ENCODE assay signal across 14 cellular contexts in genomic region chr9:105318729-105319513, GRCh38.
A peak's percentile ranks its signal among the peaks of the same experiment; 100 is the strongest.
DNase-seq lines count a peak whose midpoint lies in the region; ATAC-seq and FAIRE-seq lines count a peak whose summit lies in the region.
"Had no signal": no experiment of that assay in that cellular context is flagged by ENCODE, and none has a peak within 500 bp of the region (broad histone marks: within the 10 kb centered on the region; RNA-seq: fewer than 3 reads in every experiment).

No MANE protein-coding gene starts in this region.

- H3K9me3 ChIP-seq in small intestine (ENCODE audit: control insufficient read depth, low read depth): no peaks in the 10 kb centered on the region
- H3K9me3 ChIP-seq: heart right ventricle had no signal

- H3K27ac ChIP-seq in small intestine (ENCODE audit: low read depth in 1 of 2, low read length in 1 of 2): peak overlapping the region; percentile 80 to 89
- H3K27ac ChIP-seq: coronary artery, heart right ventricle, RWPE1 had no signal

- peaks cover 2 to 6% of the 10 kb centered on the region in 2 donors for H3K4me1 ChIP-seq in small intestine (ENCODE audit: control insufficient read depth in 2 of 2, insufficient read depth in 1 of 2, low read depth in 1 of 2, low read length in 1 of 2)
- H3K4me1 ChIP-seq: heart right ventricle had no signal

- no peaks in the 10 kb centered on the region for H3K4me1 Mint-ChIP-seq in activated T-helper 2 cell treated with anti-CD3 and anti-CD28 coated beads, Interferon-gamma antibody, Interleukin-2, Interleukin-4, amounts not matched to agents 10 μg/mL and 5 μg/mL and 100 μg/mL, durations not matched to agents 14 hours and 24 hours and 36 hours (ENCODE audit: low read depth)

- no peak overlapping the region for H3K4me3 Mint-ChIP-seq in activated T-helper 2 cell treated with anti-CD3 and anti-CD28 coated beads, Interferon-gamma antibody, Interleukin-2, Interleukin-4, amounts not matched to agents 10 μg/mL and 5 μg/mL and 100 μg/mL, durations not matched to agents 14 hours and 24 hours and 36 hours (ENCODE audit: low read depth)
- H3K4me3 Mint-ChIP-seq: natural killer cell treated with Interleukin-12 subunit alpha and Interleukin-12 subunit beta and Interleukin-15 and Interleukin-18, amount 100 ng/mL, for 72 hours had no signal

- H3K4me3 ChIP-seq in small intestine (ENCODE audit: low read depth in 1 of 2, low read length in 2 of 2): no peak overlapping the region
- H3K4me3 ChIP-seq: coronary artery, heart right ventricle had no signal

- H3K36me3 ChIP-seq in small intestine (ENCODE audit: control insufficient read depth in 2 of 2, insufficient read depth in 2 of 2, low read length in 2 of 2): peaks cover 1 to 2% of the 10 kb centered on the region in 2 donors

- ATAC-seq in GM18870 (IDR thresholded peaks at IDR 0.05; ENCODE audit: unreplicated experiment) (peak; percentile 81), HG03039 (IDR thresholded peaks at IDR 0.05; ENCODE audit: unreplicated experiment) (peak; percentile 75), GM21825 (IDR thresholded peaks at IDR 0.05; ENCODE audit: unreplicated experiment) (no peak), GM18517 (IDR thresholded peaks at IDR 0.05; ENCODE audit: unreplicated experiment) (no peak)
- ATAC-seq: heart right ventricle; natural killer cell treated with Interleukin-12 subunit alpha and Interleukin-12 subunit beta and Interleukin-15 and Interleukin-18, amount 100 ng/mL, for 72 hours had no signal

- WGBS in small intestine, 3 donors: 21 to 56% (median 31%) methylated on average over 7 of the region's 7 CpGs

- intact Hi-C loops in activated T-helper 2 cell treated with anti-CD3 and anti-CD28 coated beads, Interferon-gamma antibody, Interleukin-2, Interleukin-4, amounts not matched to agents 10 μg/mL and 5 μg/mL and 100 μg/mL, durations not matched to agents 14 hours and 24 hours and 36 hours (cut with micrococcal nuclease): no loop called here

- FAIRE-seq in small intestine (lab: Jason Lieb, UNC): peak; percentile 78

- no peaks in the 10 kb centered on the region for H3K36me3 Mint-ChIP-seq in activated T-helper 2 cell treated with anti-CD3 and anti-CD28 coated beads, Interferon-gamma antibody, Interleukin-2, Interleukin-4, amounts not matched to agents 10 μg/mL and 5 μg/mL and 100 μg/mL, durations not matched to agents 14 hours and 24 hours and 36 hours (ENCODE audit: low read depth)
- H3K36me3 Mint-ChIP-seq: natural killer cell treated with Interleukin-12 subunit alpha and Interleukin-12 subunit beta and Interleukin-15 and Interleukin-18, amount 100 ng/mL, for 72 hours had no signal

- H3K27me3 Mint-ChIP-seq in activated T-helper 2 cell treated with anti-CD3 and anti-CD28 coated beads, Interferon-gamma antibody, Interleukin-2, Interleukin-4, amounts not matched to agents 10 μg/mL and 5 μg/mL and 100 μg/mL, durations not matched to agents 14 hours and 24 hours and 36 hours (ENCODE audit: low read depth): peaks cover 13% of the 10 kb centered on the region
- H3K27me3 Mint-ChIP-seq: natural killer cell treated with Interleukin-12 subunit alpha and Interleukin-12 subunit beta and Interleukin-15 and Interleukin-18, amount 100 ng/mL, for 72 hours had no signal

- in situ Hi-C loops in ACHN (cut with HindIII; ENCODE audit: low pct_ligation_motif_present, low pct_unique_long_range_greater_than_20kb, low sequenced_read_pairs): no loop called here

- H3K27me3 ChIP-seq in small intestine (ENCODE audit: control insufficient read depth in 2 of 2, insufficient read depth in 2 of 2, low read length in 2 of 2): no peaks in the 10 kb centered on the region
- H3K27me3 ChIP-seq: heart right ventricle had no signal

- H3K27ac Mint-ChIP-seq in activated T-helper 2 cell treated with anti-CD3 and anti-CD28 coated beads, Interferon-gamma antibody, Interleukin-2, Interleukin-4, amounts not matched to agents 10 μg/mL and 5 μg/mL and 100 μg/mL, durations not matched to agents 14 hours and 24 hours and 36 hours: no peak overlapping the region
- H3K27ac Mint-ChIP-seq: natural killer cell treated with Interleukin-12 subunit alpha and Interleukin-12 subunit beta and Interleukin-15 and Interleukin-18, amount 100 ng/mL, for 72 hours had no signal

- DNase-seq in SW480 (ENCODE audit: low spot score) (peak; percentile 68), small intestine (peak; percentile 94), ACHN (no peak)
- no peak for DNase-seq in activated T-helper 2 cell treated with anti-CD3 and anti-CD28 coated beads, Interferon-gamma antibody, Interleukin-2, Interleukin-4, amounts not matched to agents 10 μg/mL and 5 μg/mL and 100 μg/mL, durations not matched to agents 14 hours and 24 hours and 36 hours (ENCODE audit: low spot score)
- DNase-seq: activated naive CD4-positive, alpha-beta T cell; heart right ventricle; NCI-H1694 had no signal

- H3K9me3 Mint-ChIP-seq in activated T-helper 2 cell treated with anti-CD3 and anti-CD28 coated beads, Interferon-gamma antibody, Interleukin-2, Interleukin-4, amounts not matched to agents 10 μg/mL and 5 μg/mL and 100 μg/mL, durations not matched to agents 14 hours and 24 hours and 36 hours: no peaks in the 10 kb centered on the region
- H3K9me3 Mint-ChIP-seq: natural killer cell treated with Interleukin-12 subunit alpha and Interleukin-12 subunit beta and Interleukin-15 and Interleukin-18, amount 100 ng/mL, for 72 hours had no signal

Comparison
In these comparisons a context has a peak if more than half of its experiments do, and no peak if none do; other contexts are left out.
1. ATAC-seq: peak in GM18870 (single experiment) and HG03039 (single experiment); none in GM21825 (single experiment) and GM18517 (single experiment).
2. DNase-seq: peak in SW480 (single experiment) and small intestine (single experiment); none in ACHN (single experiment) and activated T-helper 2 cell treated with anti-CD3 and anti-CD28 coated beads, Interferon-gamma antibody, Interleukin-2, Interleukin-4, amounts not matched to agents 10 μg/mL and 5 μg/mL and 100 μg/mL, durations not matched to agents 14 hours and 24 hours and 36 hours (single experiment).